In the genomic region with DNA sequence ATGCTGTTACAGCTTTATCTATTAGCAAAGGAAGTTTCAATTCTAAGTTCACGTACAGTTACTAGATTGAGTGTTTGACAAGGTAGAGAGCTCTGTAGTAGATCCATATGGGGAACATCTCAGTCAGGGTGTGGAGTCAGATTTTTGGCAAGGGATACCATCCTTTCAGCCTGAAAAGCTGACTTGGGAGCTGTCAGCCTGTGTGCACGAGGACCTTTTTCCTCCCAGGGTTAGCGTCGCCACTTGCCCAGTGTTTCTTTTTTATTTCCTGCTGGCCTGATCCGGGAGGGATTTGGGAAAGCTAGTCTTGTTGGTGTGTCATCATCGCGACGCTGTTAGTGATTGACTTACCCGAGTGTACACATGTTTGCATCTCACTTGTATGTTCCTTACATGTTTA, we compare ENCODE assay signal across 20 cellular contexts.
"Had no signal": no experiment of that assay in that cellular context is flagged by ENCODE, and none has a peak within 500 bp of the region (broad histone marks: within the 10 kb centered on the region; RNA-seq: fewer than 3 reads in every experiment).

No MANE protein-coding gene starts in this region.

- H3K9me3 Mint-ChIP-seq: activated naive CD8-positive, alpha-beta T cell treated with anti-CD3 and anti-CD28 coated beads for 36 hours; central memory CD8-positive, alpha-beta T cell; T-helper 2 cell treated with Interferon-gamma antibody and Interleukin-4, amounts not matched to agents 5 μg/mL and 100 μg/mL, for 36 hours had no signal

- H3K27me3 ChIP-seq: esophagus muscularis mucosa, heart left ventricle, testis, upper lobe of left lung had no signal

- ATAC-seq: stimulated activated naive CD8-positive, alpha-beta T cell treated with anti-CD3 and anti-CD28 coated beads, Interleukin-15, Interleukin-2, amounts not matched to agents 100 U/mL and 50 U/mL, for 24 hours had no signal

- DNase-seq: activated CD4-positive, alpha-beta T cell treated with anti-CD3 and anti-CD28 coated beads, Interleukin-2, amount 10 ng/mL, durations not matched to agents 7 days and 5 days; activated CD8-positive, alpha-beta memory T cell treated with anti-CD3 and anti-CD28 coated beads for 24 hours; activated naive CD8-positive, alpha-beta T cell treated with anti-CD3 and anti-CD28 coated beads for 36 hours; cortex of kidney; effector CD4-positive, alpha-beta T cell; heart left ventricle; left colon; stimulated activated CD4-positive, alpha-beta T cell treated with anti-CD3 and anti-CD28 coated beads, Interleukin-15, amount 100 ng/mL, for 24 hours; stimulated activated CD4-positive, alpha-beta T cell treated with anti-CD3 and anti-CD28 coated beads, Interleukin-4, amount 100 ng/mL, for 24 hours; stimulated activated naive CD8-positive, alpha-beta T cell treated with anti-CD3 and anti-CD28 coated beads, Interleukin-15, Interleukin-2, amounts not matched to agents 100 U/mL and 50 U/mL, for 24 hours; SW 1271; testis; upper lobe of left lung had no signal

- H3K27ac ChIP-seq: esophagus muscularis mucosa, skin epidermis, testis, upper lobe of left lung had no signal

- H3K27ac Mint-ChIP-seq: activated CD4-positive, alpha-beta T cell treated with anti-CD3 and anti-CD28 coated beads, Interleukin-2, amount 10 ng/mL, durations not matched to agents 7 days and 5 days; activated naive CD8-positive, alpha-beta T cell treated with anti-CD3 and anti-CD28 coated beads for 36 hours; activated T-helper 1 cell treated with anti-CD3 and anti-CD28 coated beads, Interleukin-12 subunit alpha, Interleukin-12 subunit beta, Interleukin-2, Interleukin-4 antibody, amounts not matched to agents 30 ng/mL and 10 ng/mL and 1 ng/mL, durations not matched to agents 14 hours and 24 hours and 36 hours; brain; memory B cell; T-helper 2 cell treated with Interferon-gamma antibody and Interleukin-4, amounts not matched to agents 5 μg/mL and 100 μg/mL, for 36 hours had no signal

- H3K4me3 Mint-ChIP-seq: activated CD4-positive, alpha-beta T cell treated with anti-CD3 and anti-CD28 coated beads, Interleukin-2, amount 10 ng/mL, durations not matched to agents 7 days and 5 days; activated naive CD8-positive, alpha-beta T cell treated with anti-CD3 and anti-CD28 coated beads for 36 hours; activated T-helper 1 cell treated with anti-CD3 and anti-CD28 coated beads, Interleukin-12 subunit alpha, Interleukin-12 subunit beta, Interleukin-2, Interleukin-4 antibody, amounts not matched to agents 30 ng/mL and 10 ng/mL and 1 ng/mL, durations not matched to agents 14 hours and 24 hours and 36 hours; brain; central memory CD8-positive, alpha-beta T cell; memory B cell; T-helper 2 cell treated with Interferon-gamma antibody and Interleukin-4, amounts not matched to agents 5 μg/mL and 100 μg/mL, for 36 hours had no signal

- H3K4me3 ChIP-seq: esophagus muscularis mucosa, skin epidermis, testis, upper lobe of left lung had no signal

- H3K36me3 ChIP-seq: esophagus muscularis mucosa, heart left ventricle, upper lobe of left lung had no signal

- H3K27me3 Mint-ChIP-seq: activated CD4-positive, alpha-beta T cell treated with anti-CD3 and anti-CD28 coated beads, Interleukin-2, amount 10 ng/mL, durations not matched to agents 7 days and 5 days; activated naive CD8-positive, alpha-beta T cell treated with anti-CD3 and anti-CD28 coated beads for 36 hours; central memory CD8-positive, alpha-beta T cell; memory B cell had no signal

- H3K4me1 Mint-ChIP-seq: activated naive CD8-positive, alpha-beta T cell treated with anti-CD3 and anti-CD28 coated beads for 36 hours; central memory CD8-positive, alpha-beta T cell; memory B cell had no signal

- H3K9me3 ChIP-seq: esophagus muscularis mucosa, testis, upper lobe of left lung had no signal
